ENCODE assay signal across 25 cellular contexts in the genomic region with DNA sequence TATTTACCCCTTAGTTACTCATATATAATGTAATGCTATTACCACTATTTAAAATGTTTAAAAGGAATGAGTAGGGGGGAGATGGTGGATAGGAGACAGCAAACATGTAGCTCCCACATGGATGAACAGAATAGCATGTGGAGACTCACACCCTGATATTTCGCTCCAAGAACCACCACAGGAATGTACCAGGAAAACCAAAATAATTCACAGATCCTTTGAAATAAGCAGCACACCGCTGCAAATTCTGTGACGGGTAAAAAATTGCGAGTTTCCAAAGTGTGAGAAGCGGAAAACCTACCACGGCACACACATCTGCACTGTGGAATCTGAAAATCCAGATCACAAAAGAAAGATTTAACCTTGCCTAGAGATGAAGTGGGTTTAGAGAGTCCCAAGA.
"Had no signal": no experiment of that assay in that cellular context is flagged by ENCODE, and none has a peak within 500 bp of the region (broad histone marks: within the 10 kb centered on the region; RNA-seq: fewer than 3 reads in every experiment).

No MANE protein-coding gene starts in this region.

- DNase-seq: activated CD4-positive, alpha-beta T cell treated with anti-CD3 and anti-CD28 coated beads, Interleukin-2, amount 50 U/mL, for 4 hours; activated CD8-positive, alpha-beta memory T cell treated with anti-CD3 and anti-CD28 coated beads for 24 hours; activated naive CD4-positive, alpha-beta T cell treated with anti-CD3 and anti-CD28 coated beads for 36 hours; activated naive CD8-positive, alpha-beta T cell treated with anti-CD3 and anti-CD28 coated beads, Interleukin-2, amount 10 ng/mL, durations not matched to agents 7 days and 5 days; activated T-cell treated with anti-CD3 and anti-CD28 coated beads, Interleukin-2, amount 50 U/mL, for 48 hours; amygdala; effector CD8-positive, alpha-beta T cell; erythroblast; foreskin keratinocyte; immature natural killer cell; kidney glomerular epithelial cell; left lung; natural killer cell; stimulated activated CD4-positive, alpha-beta T cell treated with anti-CD3 and anti-CD28 coated beads, Interleukin-4, amount 100 ng/mL, for 1 hour; stimulated activated naive CD4-positive, alpha-beta T cell treated with Interleukin-2 at 50 U/mL for 16 hours; T1000; upper lobe of left lung had no signal

- H3K27ac Mint-ChIP-seq: activated naive CD4-positive, alpha-beta T cell treated with anti-CD3 and anti-CD28 coated beads for 36 hours; activated naive CD8-positive, alpha-beta T cell treated with anti-CD3 and anti-CD28 coated beads, Interleukin-2, amount 10 ng/mL, durations not matched to agents 7 days and 5 days; dendritic cell treated with granulocyte-macrophage colony-stimulating factor and Interleukin-4, amounts not matched to agents 40 ng/mL and 50 ng/mL, for 4 days; immature natural killer cell; mesothelial cell of epicardium; natural killer cell; T-helper 1 cell treated with Interleukin-12 subunit alpha and Interleukin-12 subunit beta and Interleukin-4 antibody, amounts not matched to agents 30 μg/mL and 1 μg/mL, for 36 hours; WTC11 had no signal

- H3K9ac ChIP-seq: parathyroid adenoma had no signal

- H3K79me2 ChIP-seq: hepatocyte, parathyroid adenoma had no signal

- H3K9me3 ChIP-seq: upper lobe of left lung had no signal

- ATAC-seq: foreskin keratinocyte, left lung, natural killer cell, sciatic nerve, WTC11 had no signal

- H3K4me3 Mint-ChIP-seq: activated naive CD4-positive, alpha-beta T cell treated with anti-CD3 and anti-CD28 coated beads for 36 hours; activated naive CD8-positive, alpha-beta T cell treated with anti-CD3 and anti-CD28 coated beads, Interleukin-2, amount 10 ng/mL, durations not matched to agents 7 days and 5 days; dendritic cell treated with granulocyte-macrophage colony-stimulating factor and Interleukin-4, amounts not matched to agents 40 ng/mL and 50 ng/mL, for 4 days; immature natural killer cell; mesothelial cell of epicardium; natural killer cell; T-helper 1 cell treated with Interleukin-12 subunit alpha and Interleukin-12 subunit beta and Interleukin-4 antibody, amounts not matched to agents 30 μg/mL and 1 μg/mL, for 36 hours; WTC11 had no signal

- H3K27me3 ChIP-seq: foreskin keratinocyte, hepatocyte, left lung, upper lobe of left lung had no signal

- H3K36me3 Mint-ChIP-seq: activated naive CD8-positive, alpha-beta T cell treated with anti-CD3 and anti-CD28 coated beads, Interleukin-2, amount 10 ng/mL, durations not matched to agents 7 days and 5 days; immature natural killer cell; WTC11 had no signal

- H3K4me1 ChIP-seq: foreskin keratinocyte, left lung, parathyroid adenoma, upper lobe of left lung had no signal

- H3K4me1 Mint-ChIP-seq: activated naive CD8-positive, alpha-beta T cell treated with anti-CD3 and anti-CD28 coated beads, Interleukin-2, amount 10 ng/mL, durations not matched to agents 7 days and 5 days; immature natural killer cell; mesothelial cell of epicardium; natural killer cell; WTC11 had no signal

- H3K4me2 ChIP-seq: hepatocyte had no signal

- H3K27ac ChIP-seq: foreskin keratinocyte, hepatocyte, left lung, parathyroid adenoma, upper lobe of left lung had no signal

- H3K4me3 ChIP-seq: hepatocyte, left lung, lung, upper lobe of left lung had no signal

- H2AFZ ChIP-seq: hepatocyte, parathyroid adenoma had no signal

- H3K36me3 ChIP-seq: left lung, upper lobe of left lung had no signal
